In the genomic region with DNA sequence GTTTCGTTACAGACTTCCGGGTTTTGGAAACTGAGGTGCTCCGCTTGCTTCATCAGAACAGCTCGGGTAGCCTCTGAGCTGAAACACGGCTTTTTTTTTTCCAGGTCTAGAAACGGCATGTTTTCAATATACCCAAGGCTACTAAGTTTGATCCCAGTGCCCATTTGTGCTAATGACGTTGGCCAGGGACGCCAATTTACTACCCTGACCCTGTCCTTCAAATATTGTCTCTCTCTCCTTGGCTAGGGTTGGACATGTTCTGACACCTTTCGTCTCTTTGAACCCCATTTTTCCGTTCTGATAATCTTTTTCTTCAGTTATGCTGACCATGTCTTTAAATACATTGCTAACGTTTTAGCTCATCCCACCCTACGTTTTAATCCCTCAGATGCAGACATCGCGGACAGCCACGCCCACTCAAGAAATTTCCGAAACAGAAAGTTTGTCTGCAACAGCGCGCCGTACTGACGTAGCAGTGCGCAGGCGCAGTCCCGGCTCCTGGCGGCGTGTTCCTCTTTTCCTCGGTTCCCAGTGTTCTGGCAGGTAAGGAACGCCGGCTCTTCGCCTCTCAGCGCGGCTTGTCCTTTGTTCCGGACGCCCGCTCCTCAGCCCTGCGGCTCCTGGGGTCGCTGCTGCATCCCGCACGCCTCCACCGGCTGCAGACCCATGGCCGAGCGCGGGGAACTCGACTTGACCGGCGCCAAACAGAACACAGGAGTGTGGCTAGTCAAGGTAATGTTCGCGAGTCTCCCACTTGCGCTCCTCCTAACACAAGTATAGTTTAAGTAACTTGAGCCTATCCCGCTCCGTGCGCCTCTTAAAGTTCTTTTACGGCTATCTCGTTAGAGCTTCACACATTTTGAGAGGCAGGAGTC, we compare ENCODE assay signal across 8 cellular contexts. TPM values are rescaled to one million over a fixed set of nuclear protein-coding genes. Genes with fewer than 3 reads are reported as not detected.
DNase-seq lines count a peak whose midpoint lies in the region; ATAC-seq and TF ChIP-seq lines count a peak whose summit lies in the region.

A gene with protein sequence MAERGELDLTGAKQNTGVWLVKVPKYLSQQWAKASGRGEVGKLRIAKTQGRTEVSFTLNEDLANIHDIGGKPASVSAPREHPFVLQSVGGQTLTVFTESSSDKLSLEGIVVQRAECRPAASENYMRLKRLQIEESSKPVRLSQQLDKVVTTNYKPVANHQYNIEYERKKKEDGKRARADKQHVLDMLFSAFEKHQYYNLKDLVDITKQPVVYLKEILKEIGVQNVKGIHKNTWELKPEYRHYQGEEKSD (plus strand): TSS at position 521 of the 875 bp plus-strand sequence. CDS start 146 bp downstream, at position 667.

- H3K27ac Mint-ChIP-seq in Calu3 (ENCODE audit: unreplicated experiment): no peak within 1 kb of the TSS

- H2AFZ ChIP-seq in OCI-LY3 (ENCODE audit: low read depth, low read length): peak within 1 kb of the TSS; percentile 96

- H3K9ac ChIP-seq in HUES6 (ENCODE audit: low read length) (peak within 1 kb of the TSS; percentile 96), OCI-LY3 (ENCODE audit: low read length) (peak within 1 kb of the TSS; percentile 79)

- no peaks in the 10 kb centered on the region for H3K9me3 Mint-ChIP-seq in Calu3 (ENCODE audit: low read depth, unreplicated experiment)

- H3K9me3 ChIP-seq in HUES6 (ENCODE audit: control insufficient read depth, insufficient read depth, low read depth, low read length) (no peaks in the 10 kb centered on the region), OCI-LY3 (ENCODE audit: insufficient read depth, low read length) (no peaks in the 10 kb centered on the region), mononuclear cell (ENCODE audit: low read depth, low read length) (no peaks in the 10 kb centered on the region)

- no peaks in the 10 kb centered on the region for H3K27me3 Mint-ChIP-seq in Calu3 (ENCODE audit: unreplicated experiment)

- H3K79me2 ChIP-seq in OCI-LY3 (ENCODE audit: low read length): peaks cover 49% of the 10 kb centered on the region

- H3K36me3 ChIP-seq in HUES6 (ENCODE audit: control insufficient read depth, insufficient read depth, low read length) (no peaks in the 10 kb centered on the region), OCI-LY3 (replicated peaks; ENCODE audit: low read depth, low read length) (no peaks in the 10 kb centered on the region)

- no peaks in the 10 kb centered on the region for H3K36me3 Mint-ChIP-seq in Calu3 (ENCODE audit: insufficient read depth, unreplicated experiment)

- no peaks in the 10 kb centered on the region for H3K27me3 ChIP-seq in HUES6 (ENCODE audit: control insufficient read depth, insufficient read depth, low read length)
- no peaks in the 10 kb centered on the region for H3K27me3 ChIP-seq in OCI-LY3 (ENCODE audit: low read depth, low read length)
- H3K27me3 ChIP-seq in mononuclear cell (ENCODE audit: insufficient read depth, low read length): no peaks in the 10 kb centered on the region

- no peaks in the 10 kb centered on the region for H3K4me1 Mint-ChIP-seq in Calu3 (ENCODE audit: low read depth, unreplicated experiment)

- peak; percentile 86 for DNase-seq in Calu3
- peak; percentile 87 for DNase-seq in activated CD8-positive, alpha-beta memory T cell treated with anti-CD3 and anti-CD28 coated beads, Interleukin-2, amount 50 U/mL, for 4 hours
- DNase-seq in epithelial cell of prostate (ENCODE audit: low read depth, low spot score): no peak
- DNase-seq in stimulated activated CD8-positive, alpha-beta memory T cell treated with anti-CD3 and anti-CD28 coated beads, Interleukin-2, amount 100 ng/mL, for 48 hours (ENCODE audit: low read depth in 2 of 2): peak; percentile 79 to 81

- peak within 1 kb of the TSS; percentile 92 for H3K4me2 ChIP-seq in OCI-LY3 (ENCODE audit: low read length)

- peaks cover 17% of the 10 kb centered on the region for H4K20me1 ChIP-seq in OCI-LY3 (ENCODE audit: insufficient read depth, low read length)

- TF ChIP-seq CTCF in Calu3 (IDR thresholded peaks at IDR 0.05; ENCODE audit: unreplicated experiment) (no peak), OCI-LY3 (IDR thresholded peaks at IDR 0.05; ENCODE audit: low read depth, low read length) (no peak)

- CTCF ChIA-PET in Calu3 (lab: Charles Lee): no interaction called here

- H3K4me3 ChIP-seq in HUES6 (ENCODE audit: low read depth, low read length) (peak within 1 kb of the TSS; percentile 84), OCI-LY3 (ENCODE audit: low read length) (peak within 1 kb of the TSS; percentile 80), mononuclear cell (ENCODE audit: low read length) (peak within 1 kb of the TSS; percentile 67)

- H3K27ac ChIP-seq in HUES6 (ENCODE audit: low read depth, low read length) (peak within 1 kb of the TSS; percentile 83), OCI-LY3 (ENCODE audit: low read length) (peak within 1 kb of the TSS; percentile 32), epithelial cell of prostate (peak within 1 kb of the TSS; percentile 75)

- no peak within 1 kb of the TSS for H3K4me3 Mint-ChIP-seq in Calu3 (ENCODE audit: low read depth, unreplicated experiment)

- no TSS peak for BruUV-seq in Calu3 (replicated peaks; lab: Mats Ljungman, UMichigan)

- peaks cover 10% of the 10 kb centered on the region; the same call in 1 of the 2 replicates for H3K4me1 ChIP-seq in HUES6 (ENCODE audit: control insufficient read depth, insufficient read depth, low read length)
- peaks cover 15% of the 10 kb centered on the region for H3K4me1 ChIP-seq in OCI-LY3 (ENCODE audit: low read length)
- peaks cover 22% of the 10 kb centered on the region for H3K4me1 ChIP-seq in mononuclear cell (ENCODE audit: insufficient read depth, low read length)

- intact Hi-C loops in Calu3 (cut with micrococcal nuclease; ENCODE audit: unreplicated experiment): loop anchor here (5.0 kb wide), 1 partner anchor 73 kb away; no protein-coding TSS in a partner anchor

- ATAC-seq in GM21447 (IDR thresholded peaks at IDR 0.05; ENCODE audit: unreplicated experiment): peak; percentile 60

RNA-seq across cellular contexts. Expression of the gene that starts here (rescaled TPM):
- total RNA-seq in Calu3 (2022) (21.1 and 23.9 TPM in 2 replicates), mononuclear cell (17.2 TPM)

Comparison
In these comparisons a context has a peak if more than half of its experiments do, and no peak if none do; other contexts are left out.
1. H3K27ac ChIP-seq: peak in every context shown above with its lines; median percentile 83 in HUES6; 75 in epithelial cell of prostate; 32 in OCI-LY3.